Comparison of ENCODE assay signal across 18 cellular contexts in genomic region chr3:42673082-42673481, GRCh38. TPM values are rescaled to one million over a fixed set of nuclear protein-coding genes. Genes with fewer than 3 reads are reported as not detected.
DNase-seq lines count a peak whose midpoint lies in the region; ATAC-seq and TF ChIP-seq lines count a peak whose summit lies in the region.
"Had no signal": no experiment of that assay in that cellular context is flagged by ENCODE, and none has a peak within 500 bp of the region (broad histone marks: within the 10 kb centered on the region; RNA-seq: fewer than 3 reads in every experiment).

No MANE protein-coding gene starts in this region.

- DNase-seq in cardiac septum (ENCODE audit: low spot score) = peak; percentile 38
- DNase-seq in heart right ventricle = no peak
- DNase-seq in mesenteric fat pad (ENCODE audit: low spot score) = peak; percentile 72
- peak; percentile 2 for DNase-seq in sigmoid colon
- DNase-seq in NOMO-1 treated with DMSO at 0.1 percent for 48 hours (lab: John Stamatoyannopoulos, UW; ENCODE audit: unreplicated experiment) = no peak
- DNase-seq in activated T-cell treated with anti-CD3 and anti-CD28 coated beads, Interleukin-2, amount 50 U/mL, for 48 hours = no peak
- DNase-seq: BE2C; CD8-positive, alpha-beta T cell; COR-L47; DMS153; DMS79 treated with DMSO at 0.1 percent for 48 hours; EL; GOT3; H9 had no signal

- H3K27ac ChIP-seq in heart right ventricle = peak overlapping the region in 1 of 10 donors; percentile 29
- no peak overlapping the region for H3K27ac ChIP-seq in sigmoid colon
- H3K27ac ChIP-seq: A549 had no signal

- peaks cover 0 to 22% (median 0%) of the 10 kb centered on the region in 11 donors for H3K9me3 ChIP-seq in heart right ventricle
- H3K9me3 ChIP-seq in sigmoid colon = no peaks in the 10 kb centered on the region
- H3K9me3 ChIP-seq: BE2C had no signal

- no peak for TF ChIP-seq CTCF in heart right ventricle (IDR thresholded peaks at IDR 0.05)
- TF ChIP-seq CTCF in sigmoid colon (IDR thresholded peaks at IDR 0.05) = no peak

- H3K36me3 ChIP-seq in heart right ventricle = no peaks in the 10 kb centered on the region
- H3K36me3 ChIP-seq in sigmoid colon = no peaks in the 10 kb centered on the region
- H3K36me3 ChIP-seq: BE2C had no signal

- TF ChIP-seq POLR2A in sigmoid colon (IDR thresholded peaks at IDR 0.05) = no peak

- ATAC-seq in heart right ventricle = no peak
- ATAC-seq: A549; CD8-positive, alpha-beta T cell; HepG2 had no signal

- H3K27me3 ChIP-seq in heart right ventricle = no peaks in the 10 kb centered on the region
- no peaks in the 10 kb centered on the region for H3K27me3 ChIP-seq in sigmoid colon
- H3K27me3 ChIP-seq: BE2C had no signal

- no peak for TF ChIP-seq EP300 in sigmoid colon (IDR thresholded peaks at IDR 0.05)

- intact Hi-C loops in cardiac septum (cut with DNase I) (no loop called here), heart right ventricle (cut with DNase I) (no loop called here), sigmoid colon (cut with DNase I) (no loop called here)

- no peak overlapping the region for H3K4me3 ChIP-seq in heart right ventricle
- H3K4me3 ChIP-seq in sigmoid colon = no peak overlapping the region
- H3K4me3 ChIP-seq: A549 had no signal

- H3K4me1 ChIP-seq in heart right ventricle (peaks cover 0 to 5% (median 4%) of the 10 kb centered on the region in 9 donors), sigmoid colon (peaks cover 0 to 4% (median 3%) of the 10 kb centered on the region in 4 donors)
- H3K4me1 ChIP-seq: A549, BE2C had no signal

RNA-seq across cellular contexts. Expression of gene KLHL40, which starts 12.3 kb away (rescaled TPM):
- total RNA-seq in cardiac septum (0.57 TPM), heart right ventricle (1 to 10 TPM in 3 of 10 donors, under 1 TPM in 7; 0.26 to 1.6 (median 0.85) TPM), mesenteric fat pad (not detected), sigmoid colon (under 1 TPM in 1 of 4 donors, not detected in 3; under 0.01 TPM)
- polyA plus RNA-seq in heart right ventricle (1 to 10 TPM in 1 of 2 donors, under 1 TPM in 1; 0.51 to 8.3 TPM), sigmoid colon (not detected)
- total RNA-seq: CD8-positive, alpha-beta T cell; H9; HepG2 had no signal
- polyA plus RNA-seq: A549, AG04450, CD14-positive monocyte, HepG2 had no signal

RNA-seq across cellular contexts. Expression of gene ZBTB47, which starts 19.6 kb away (rescaled TPM):
- 202 TPM for total RNA-seq in cardiac septum
- 100 to 1,000 TPM in 9 of 10 donors, 10 to 100 TPM in 1; 86.7 to 145 (median 112) TPM for total RNA-seq in heart right ventricle
- polyA plus RNA-seq in heart right ventricle = 10 to 100 TPM; 52.2 to 68.9 TPM
- 58.2 TPM for total RNA-seq in mesenteric fat pad
- total RNA-seq in sigmoid colon = 10 to 100 TPM; 34.9 to 74.8 (median 56.9) TPM
- 10 to 100 TPM in 1 of 3 donors, 1 to 10 TPM in 2; 6.2 to 21.0 (median 9.5) TPM for polyA plus RNA-seq in sigmoid colon

RNA-seq across cellular contexts. Expression of gene HHATL, which starts 29.5 kb away (rescaled TPM):
- total RNA-seq in cardiac septum = 505 TPM
- total RNA-seq in heart right ventricle = 100 to 1,000 TPM; 390 to 998 (median 624) TPM
- polyA plus RNA-seq in heart right ventricle = 1,000 to 10,000 TPM in 1 of 2 donors, 100 to 1,000 TPM in 1; 332 to 2,035 TPM
- total RNA-seq in mesenteric fat pad = 0.48 TPM
- total RNA-seq in sigmoid colon = not detected
- 1 to 10 TPM in 1 of 3 donors, under 1 TPM in 1, not detected in 1; 0.31 to 1.4 TPM for polyA plus RNA-seq in sigmoid colon
- total RNA-seq: CD8-positive, alpha-beta T cell; HepG2 had no signal
- polyA plus RNA-seq: A549, AG04450, CD14-positive monocyte had no signal

Comparison
In these comparisons a context has a peak if more than half of its experiments do, and no peak if none do; other contexts are left out.
1. DNase-seq: peak in cardiac septum (single experiment), mesenteric fat pad (single experiment) and sigmoid colon (single experiment); none in heart right ventricle (0 of 2), NOMO-1 treated with DMSO at 0.1 percent for 48 hours (single experiment) and activated T-cell treated with anti-CD3 and anti-CD28 coated beads, Interleukin-2, amount 50 U/mL, for 48 hours (0 of 2).
2. RNA of gene HHATL, which starts 29.5 kb away (total RNA-seq): 390 to 998 TPM in heart right ventricle and 505 TPM in cardiac septum (single experiment); 0.48 TPM in mesenteric fat pad (single experiment) and not detected in sigmoid colon; every median in the first group is over 100 times any median in the second.